20 cellular contexts compared by ENCODE assay signal in genomic region chr6:154070657-154071056, GRCh38. TPM values are rescaled to one million over a fixed set of nuclear protein-coding genes. Genes with fewer than 3 reads are reported as not detected.
A peak's percentile ranks its signal among the peaks of the same experiment; 100 is the strongest.
DNase-seq lines count a peak whose midpoint lies in the region; ATAC-seq, FAIRE-seq and TF ChIP-seq lines count a peak whose summit lies in the region.
"Had no signal": no experiment of that assay in that cellular context is flagged by ENCODE, and none has a peak within 500 bp of the region (broad histone marks: within the 10 kb centered on the region; RNA-seq: fewer than 3 reads in every experiment).

No MANE protein-coding gene starts in this region.

- DNase-seq in M059J (ENCODE audit: low read depth) (peak; percentile 64), bronchial epithelial cell (ENCODE audit: low read depth) (peak; percentile 81), kidney tubule cell (ENCODE audit: low spot score) (peak; percentile 75), lower leg skin (ENCODE audit: low spot score in 2 of 2) (no peak), HTR-8/SVneo (ENCODE audit: insufficient read length, low spot score) (no peak), NCI-H2107 treated with DMSO at 0.1 percent for 48 hours (lab: John Stamatoyannopoulos, UW; ENCODE audit: unreplicated experiment) (no peak), lower lobe of right lung (no peak)
- DNase-seq: ACHN; COR-L47; EL; GOT3; NCI-H187 treated with DMSO at 0.1 percent for 48 hours; NCI-H2171; NCI-H446; NK-92 treated with Interleukin-12 subunit alpha and Interleukin-12 subunit beta, amount 100 ng/mL, for 24 hours; SW 1271 had no signal

- no peaks in the 10 kb centered on the region for H3K4me1 ChIP-seq in lower lobe of right lung

- WGBS in lower leg skin, 2 donors, result 68 to 71% methylated on average over 1 of the region's 1 CpG

- peak; percentile 56 for ATAC-seq in HG02759 (IDR thresholded peaks at IDR 0.05; ENCODE audit: unreplicated experiment)
- no peak for ATAC-seq in lower lobe of right lung

- H3K36me3 ChIP-seq in bronchial epithelial cell (ENCODE audit: control insufficient read depth, insufficient read depth, low read length) (no peaks in the 10 kb centered on the region), lower lobe of right lung (no peaks in the 10 kb centered on the region)

- TF ChIP-seq CTCF in bronchial epithelial cell (IDR thresholded peaks at IDR 0.05; ENCODE audit: insufficient read depth, low read length, severe bottlenecking) (no peak), lower leg skin (IDR thresholded peaks at IDR 0.05) (no peak), lower lobe of right lung (IDR thresholded peaks at IDR 0.05) (no peak)

- FAIRE-seq in bronchial epithelial cell (lab: Jason Lieb, UNC) (no peak), HTR-8/SVneo (lab: Jason Lieb, UNC) (no peak)

- H3K4me3 ChIP-seq in bronchial epithelial cell (ENCODE audit: low read depth, low read length) (no peak overlapping the region), lower leg skin (ENCODE audit: low read depth, poor library complexity, severe bottlenecking) (no peak overlapping the region), lower lobe of right lung (no peak overlapping the region)

- TF ChIP-seq POLR2A in lower leg skin (IDR thresholded peaks at IDR 0.05), result no peak

- H3K27ac ChIP-seq in lower lobe of right lung, result no peak overlapping the region

- intact Hi-C loops in lower leg skin (cut with DNase I; ENCODE audit: low total_unique reads), result no loop called here
- intact Hi-C loops in lower lobe of right lung (cut with DNase I), result no loop called here

- H3K9me3 ChIP-seq in lower lobe of right lung, result no peaks in the 10 kb centered on the region

- H3K27me3 ChIP-seq in bronchial epithelial cell (ENCODE audit: control insufficient read depth, insufficient read depth, low read length), result no peaks in the 10 kb centered on the region
- no peaks in the 10 kb centered on the region for H3K27me3 ChIP-seq in lower lobe of right lung (ENCODE audit: low read depth)

RNA-seq across cellular contexts. Expression of gene OPRM1, which starts 31.6 kb away (rescaled TPM):
- total RNA-seq in M059J (2014; rRNA removed; shearing (Covaris generic)), result not detected in 2 replicates
- total RNA-seq in bronchial epithelial cell (not detected in 2 replicates), lower leg skin (not detected), lower lobe of right lung (not detected)
- total RNA-seq: LHCN-M2, OCI-LY7, SK-MEL-5 had no signal

Comparison
In these comparisons a context has a peak if more than half of its experiments do, and no peak if none do; other contexts are left out.
1. DNase-seq: peak in M059J (single experiment), bronchial epithelial cell (single experiment) and kidney tubule cell (single experiment); none in lower leg skin (0 of 2), HTR-8/SVneo (single experiment), NCI-H2107 treated with DMSO at 0.1 percent for 48 hours (single experiment) and lower lobe of right lung (single experiment).